In the genomic region with DNA sequence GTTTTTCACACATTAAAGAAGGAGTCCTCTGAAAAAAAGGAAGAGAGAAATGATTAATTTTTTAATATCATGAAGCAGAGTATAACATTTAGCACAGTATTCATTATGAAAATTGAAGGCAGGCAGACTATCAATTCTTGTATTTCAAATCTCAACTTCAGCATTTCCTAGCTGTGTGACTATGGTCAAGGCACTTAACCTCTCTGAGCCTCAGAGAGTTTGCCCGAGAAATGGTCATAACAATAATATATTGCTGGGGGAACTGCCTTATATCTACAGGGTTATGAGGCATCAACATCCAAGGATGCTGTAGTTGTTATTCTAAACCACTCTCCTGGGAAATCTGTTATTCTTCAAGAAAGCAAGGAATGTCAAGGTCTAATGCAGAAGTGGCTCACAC, we compare ENCODE assay signal across 11 cellular contexts. TPM values are rescaled to one million over a fixed set of nuclear protein-coding genes. Genes with fewer than 3 reads are reported as not detected.
"Had no signal": no experiment of that assay in that cellular context is flagged by ENCODE, and none has a peak within 500 bp of the region (broad histone marks: within the 10 kb centered on the region; RNA-seq: fewer than 3 reads in every experiment).

No MANE protein-coding gene starts in this region.

- H3K9me3 ChIP-seq: HAP-1 had no signal

- FAIRE-seq: HTR-8/SVneo had no signal

- H3K4me3 ChIP-seq: GM23248, HAP-1 had no signal

- ATAC-seq: HCT116 had no signal

- H3K4me1 ChIP-seq: HAP-1 had no signal

- H3K36me3 ChIP-seq: HAP-1 had no signal

- H2AFZ ChIP-seq: GM23248 had no signal

- H3K9ac ChIP-seq: GM23248 had no signal

- H3K27ac ChIP-seq: GM23248 had no signal

- DNase-seq: GM23248, GOT3, H7, HFFc6, KG1 had no signal

RNA-seq across cellular contexts. Expression of gene MS4A18, which starts 1.1 kb away (rescaled TPM):
- total RNA-seq: GM23248, H4, H7, HFFc6, HT-29 had no signal
- polyA plus RNA-seq: GM23248, IgD-negative memory B cell had no signal

RNA-seq across cellular contexts. Expression of gene MS4A8, which starts 26.2 kb away (rescaled TPM):
- total RNA-seq: GM23248, H7, HFFc6, HT-29 had no signal
- polyA plus RNA-seq: GM23248, IgD-negative memory B cell had no signal

RNA-seq across cellular contexts. Expression of gene MS4A15, which starts 31.1 kb away (rescaled TPM):
- total RNA-seq: GM23248, H4, HFFc6, HT-29 had no signal
- polyA plus RNA-seq: GM23248, IgD-negative memory B cell had no signal

RNA-seq across cellular contexts. Expression of gene MS4A10, which starts 59.5 kb away (rescaled TPM):
- total RNA-seq: GM23248, H4, H7, HFFc6, HT-29 had no signal
- polyA plus RNA-seq: GM23248, IgD-negative memory B cell had no signal
